In the genomic region with DNA sequence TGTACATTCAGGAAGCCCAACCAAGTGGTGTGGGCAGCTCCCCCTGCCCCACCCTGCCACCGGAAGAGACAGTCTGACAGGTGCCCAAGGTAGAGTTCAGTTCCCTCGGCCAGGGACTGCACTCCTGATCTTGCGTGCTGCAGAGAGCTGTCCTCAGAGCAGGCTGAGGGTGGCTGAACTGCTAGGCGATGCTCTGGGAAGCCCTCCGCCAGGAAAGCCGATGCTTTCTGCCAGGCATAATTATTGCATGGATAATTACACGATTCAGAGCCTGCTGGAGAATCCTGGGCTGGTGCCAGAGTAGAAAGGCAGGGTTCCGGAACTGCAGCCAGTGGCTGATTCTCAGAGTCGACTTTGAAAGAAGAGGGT, we compare ENCODE assay signal across 13 cellular contexts.
DNase-seq lines count a peak whose midpoint lies in the region; TF ChIP-seq lines count a peak whose summit lies in the region.
"Had no signal": no experiment of that assay in that cellular context is flagged by ENCODE, and none has a peak within 500 bp of the region (broad histone marks: within the 10 kb centered on the region; RNA-seq: fewer than 3 reads in every experiment).

No MANE protein-coding gene starts in this region.

- DNase-seq in NCI-H2029 (lab: John Stamatoyannopoulos, UW) (peak; percentile 10), NCI-H2029 treated with DMSO at 0.1 percent for 48 hours (lab: John Stamatoyannopoulos, UW) (no peak), RWPE1 (ENCODE audit: low spot score) (no peak), hippocampal formation (lab: John Stamatoyannopoulos, UW) (peak; percentile 41 to 50), substantia nigra (lab: John Stamatoyannopoulos, UW) (peak in 36 of 49 donors; percentile 6 to 75 (median 50)), SIG-M5 (lab: John Stamatoyannopoulos, UW) (no peak), foreskin fibroblast (no peak), D341Med (ENCODE audit: low spot score) (no peak)
- DNase-seq: DMS53; stimulated activated CD4-positive, alpha-beta T cell treated with anti-CD3 and anti-CD28 coated beads, Interleukin-2, amount 100 ng/mL, for 48 hours had no signal

- H3K27ac ChIP-seq in RWPE1 (peak overlapping the region; percentile 96), substantia nigra (ENCODE audit: low read depth, low read length, poor library complexity, severe bottlenecking) (no peak overlapping the region)
- H3K27ac ChIP-seq: 22Rv1, cardiac muscle cell, neutrophil had no signal

- CTCF ChIA-PET in RWPE1 (lab: Yijun Ruan, JAX), result interaction anchor here (0.7 to 1.1 kb wide), 2 partner anchors 71 to 297 kb away, joined by 3 to 4 read pairs; no protein-coding TSS in a partner anchor

- no peak overlapping the region for H3K4me3 ChIP-seq in foreskin fibroblast (ENCODE audit: low read depth in 1 of 2, low read length in 2 of 2)
- H3K4me3 ChIP-seq: cardiac muscle cell had no signal

- POLR2A ChIA-PET in RWPE1 (lab: Yijun Ruan, JAX; ENCODE audit: low non-redundant PET), result no interaction called here

- TF ChIP-seq CTCF in RWPE1 (conservative IDR thresholded peaks at IDR 0.05; ENCODE audit: low read depth) (no peak), foreskin fibroblast (IDR thresholded peaks at IDR 0.05; ENCODE audit: low read depth, low read length) (no peak)

Comparison
In these comparisons a context has a peak if more than half of its experiments do, and no peak if none do; other contexts are left out.
1. DNase-seq: peak in NCI-H2029 (single experiment), hippocampal formation (2 of 2) and substantia nigra (36 of 49); none in NCI-H2029 treated with DMSO at 0.1 percent for 48 hours (single experiment), RWPE1 (single experiment), SIG-M5 (single experiment), foreskin fibroblast (0 of 2) and D341Med (single experiment).